ENCODE assay signal across 17 cellular contexts in genomic region chr15:83046558-83047127, GRCh38. TPM values are rescaled to one million over a fixed set of nuclear protein-coding genes. Genes with fewer than 3 reads are reported as not detected.
DNase-seq lines count a peak whose midpoint lies in the region; ATAC-seq and TF ChIP-seq lines count a peak whose summit lies in the region.
"Had no signal": no experiment of that assay in that cellular context is flagged by ENCODE, and none has a peak within 500 bp of the region (broad histone marks: within the 10 kb centered on the region; RNA-seq: fewer than 3 reads in every experiment).

No MANE protein-coding gene starts in this region.

- peaks cover 76% of the 10 kb centered on the region for H3K36me3 Mint-ChIP-seq in CD8-positive, alpha-beta T cell
- H3K36me3 Mint-ChIP-seq in T-helper 2 cell treated with Interferon-gamma antibody and Interleukin-4, amounts not matched to agents 5 μg/mL and 100 μg/mL, for 36 hours (ENCODE audit: low read depth): peaks cover 52% of the 10 kb centered on the region

- peaks cover 19% of the 10 kb centered on the region for H3K36me3 ChIP-seq in CD8-positive, alpha-beta T cell (ENCODE audit: insufficient read depth, low read length)
- peaks cover 36% of the 10 kb centered on the region for H3K36me3 ChIP-seq in PC-3 (ENCODE audit: low read depth, low read length)

- peaks cover 4% of the 10 kb centered on the region; the same call in 1 of the 2 replicates for H4K20me1 ChIP-seq in PC-3 (ENCODE audit: low read length)

- no peaks in the 10 kb centered on the region for H3K27me3 Mint-ChIP-seq in CD8-positive, alpha-beta T cell (ENCODE audit: low read depth)
- H3K27me3 Mint-ChIP-seq in T-helper 2 cell treated with Interferon-gamma antibody and Interleukin-4, amounts not matched to agents 5 μg/mL and 100 μg/mL, for 36 hours (ENCODE audit: low read depth): no peaks in the 10 kb centered on the region
- H3K27me3 Mint-ChIP-seq: activated B cell treated with CpG ODN at 0.5 μM for 24 hours had no signal

- no peaks in the 10 kb centered on the region for H3K4me1 ChIP-seq in CD8-positive, alpha-beta T cell (ENCODE audit: insufficient read depth, low read length)
- peaks cover 4% of the 10 kb centered on the region; the same call in 1 of the 2 replicates for H3K4me1 ChIP-seq in PC-3 (ENCODE audit: insufficient read depth, low read length)
- H3K4me1 ChIP-seq: adrenal gland had no signal

- no peaks in the 10 kb centered on the region for H3F3A ChIP-seq in PC-3 (ENCODE audit: low read length, unreplicated experiment)

- no peak overlapping the region for H3K4me3 Mint-ChIP-seq in CD8-positive, alpha-beta T cell
- H3K4me3 Mint-ChIP-seq in T-helper 2 cell treated with Interferon-gamma antibody and Interleukin-4, amounts not matched to agents 5 μg/mL and 100 μg/mL, for 36 hours: no peak overlapping the region
- H3K4me3 Mint-ChIP-seq: activated B cell treated with CpG ODN at 0.5 μM for 24 hours had no signal

- no peak overlapping the region for H2AFZ ChIP-seq in PC-3 (ENCODE audit: low read length)

- no peaks in the 10 kb centered on the region for H3K9me3 Mint-ChIP-seq in CD8-positive, alpha-beta T cell
- no peaks in the 10 kb centered on the region for H3K9me3 Mint-ChIP-seq in T-helper 2 cell treated with Interferon-gamma antibody and Interleukin-4, amounts not matched to agents 5 μg/mL and 100 μg/mL, for 36 hours
- H3K9me3 Mint-ChIP-seq: activated B cell treated with CpG ODN at 0.5 μM for 24 hours had no signal

- peak overlapping the region; percentile 19 for H3K27ac Mint-ChIP-seq in CD8-positive, alpha-beta T cell
- H3K27ac Mint-ChIP-seq in T-helper 2 cell treated with Interferon-gamma antibody and Interleukin-4, amounts not matched to agents 5 μg/mL and 100 μg/mL, for 36 hours: no peak overlapping the region
- H3K27ac Mint-ChIP-seq: activated B cell treated with CpG ODN at 0.5 μM for 24 hours had no signal

- ATAC-seq in CD8-positive, alpha-beta T cell: no peak
- ATAC-seq in PC-3: peak; percentile 86
- peak; percentile 92 for ATAC-seq in esophagus mucosa
- ATAC-seq in omental fat pad (ENCODE audit: low FRiP score): peak; percentile 84
- no peak for ATAC-seq in HG02870 (IDR thresholded peaks at IDR 0.05; ENCODE audit: unreplicated experiment)

- H3K27ac ChIP-seq in CD8-positive, alpha-beta T cell (ENCODE audit: low read depth, low read length): no peak overlapping the region
- no peak overlapping the region for H3K27ac ChIP-seq in PC-3 (ENCODE audit: low read length)

- intact Hi-C loops in CD8-positive, alpha-beta T cell (cut with DNase I, micrococcal nuclease): no loop called here
- intact Hi-C loops in PC-3 (cut with micrococcal nuclease): no loop called here

- peaks cover 38% of the 10 kb centered on the region for H3K79me2 ChIP-seq in PC-3 (ENCODE audit: low read length)

- BruUV-seq in PC-3 (replicated peaks; lab: Mats Ljungman, UMichigan): no TSS peak

- no peak overlapping the region for H3K4me3 ChIP-seq in CD8-positive, alpha-beta T cell (ENCODE audit: low read depth, low read length)
- no peak overlapping the region for H3K4me3 ChIP-seq in PC-3 (ENCODE audit: low read length)
- H3K4me3 ChIP-seq: adrenal gland had no signal

- H3K9ac ChIP-seq in PC-3 (ENCODE audit: low read length): no peak overlapping the region

- no peaks in the 10 kb centered on the region for H3K9me3 ChIP-seq in CD8-positive, alpha-beta T cell (ENCODE audit: low read length)
- H3K9me3 ChIP-seq in PC-3 (ENCODE audit: low read length): no peaks in the 10 kb centered on the region
- H3K9me3 ChIP-seq: adrenal gland had no signal

- peaks cover 27% of the 10 kb centered on the region for H3K4me1 Mint-ChIP-seq in CD8-positive, alpha-beta T cell (ENCODE audit: low read depth)
- H3K4me1 Mint-ChIP-seq in T-helper 2 cell treated with Interferon-gamma antibody and Interleukin-4, amounts not matched to agents 5 μg/mL and 100 μg/mL, for 36 hours (ENCODE audit: low read depth): peaks cover 2% of the 10 kb centered on the region
- H3K4me1 Mint-ChIP-seq: activated B cell treated with CpG ODN at 0.5 μM for 24 hours had no signal

- no peak for DNase-seq in CD8-positive, alpha-beta T cell
- DNase-seq in PC-3 (peak; percentile 40), omental fat pad (ENCODE audit: low spot score) (no peak), NCI-H146 (lab: John Stamatoyannopoulos, UW) (no peak), COLO668 (lab: John Stamatoyannopoulos, UW; ENCODE audit: unreplicated experiment) (no peak)
- no peak for DNase-seq in T-helper 2 cell treated with Interferon-gamma antibody and Interleukin-4, amounts not matched to agents 5 μg/mL and 100 μg/mL, for 36 hours (ENCODE audit: low spot score)
- DNase-seq: activated B cell treated with CpG ODN at 0.5 μM for 24 hours; activated CD8-positive, alpha-beta memory T cell treated with anti-CD3 and anti-CD28 coated beads, Interleukin-2, amount 50 U/mL, for 48 hours; adrenal gland; COR-L47; Kasumi-1; midbrain; NCI-H2081 treated with DMSO at 0.1 percent for 48 hours; NK-92 treated with Interleukin-12 subunit alpha and Interleukin-12 subunit beta, amount 100 ng/mL, for 24 hours; retina had no signal

- CTCF ChIA-PET in CD8-positive, alpha-beta T cell (lab: Charles Lee): no interaction called here
- CTCF ChIA-PET in PC-3 (lab: Charles Lee): no interaction called here

- no peak for TF ChIP-seq CTCF in CD8-positive, alpha-beta T cell (IDR thresholded peaks at IDR 0.05)
- TF ChIP-seq CTCF in PC-3 (conservative IDR thresholded peaks at IDR 0.05; ENCODE audit: low read depth, low read length) (no peak), omental fat pad (IDR thresholded peaks at IDR 0.05) (no peak)

- no peak overlapping the region for H3K4me2 ChIP-seq in PC-3 (ENCODE audit: low read length)

- no peaks in the 10 kb centered on the region for H3K27me3 ChIP-seq in CD8-positive, alpha-beta T cell (ENCODE audit: insufficient read depth, low read length)
- no peaks in the 10 kb centered on the region for H3K27me3 ChIP-seq in PC-3 (ENCODE audit: low read length)
- H3K27me3 ChIP-seq: adrenal gland had no signal

- POLR2A ChIA-PET in CD8-positive, alpha-beta T cell (lab: Charles Lee): interaction anchor here (1.4 kb wide), 1 partner anchor 11 kb away, joined by 4 read pairs; no protein-coding TSS in a partner anchor
- POLR2A ChIA-PET in PC-3 (lab: Charles Lee; ENCODE audit: unreplicated experiment): no interaction called here

- no peaks in the 10 kb centered on the region for H3K9me2 ChIP-seq in PC-3 (replicated peaks; ENCODE audit: low read length)

RNA-seq across cellular contexts. Expression of gene BTBD1, which starts 20.4 kb away (rescaled TPM):
- 10 to 100 TPM; 32.5 to 33.6 TPM for total RNA-seq in CD8-positive, alpha-beta T cell
- 83.9 and 109 TPM in 2 replicates for total RNA-seq in PC-3 (2014; rRNA removed)
- total RNA-seq in esophagus mucosa: 33.3 TPM
- 100 to 1,000 TPM in 1 of 4 donors, 10 to 100 TPM in 3; 56.9 to 104 (median 84.7) TPM for total RNA-seq in omental fat pad

RNA-seq across cellular contexts. Expression of gene C15orf40, which starts 35.2 kb away (rescaled TPM):
- 10 to 100 TPM; 11.8 to 12.3 TPM for total RNA-seq in CD8-positive, alpha-beta T cell
- total RNA-seq in PC-3 (2014; rRNA removed) (10.3 and 25.8 TPM in 2 replicates), esophagus mucosa (18.7 TPM), omental fat pad (10 to 100 TPM in 2 of 4 donors, 1 to 10 TPM in 2; 8.5 to 13.1 (median 10.3) TPM)

Comparison
In these comparisons a context has a peak if more than half of its experiments do, and no peak if none do; other contexts are left out.
1. ATAC-seq: peak in PC-3 (single experiment), esophagus mucosa (single experiment) and omental fat pad (single experiment); none in CD8-positive, alpha-beta T cell (single experiment) and HG02870 (single experiment).